ENCODE assay signal across 21 cellular contexts in the genomic region with DNA sequence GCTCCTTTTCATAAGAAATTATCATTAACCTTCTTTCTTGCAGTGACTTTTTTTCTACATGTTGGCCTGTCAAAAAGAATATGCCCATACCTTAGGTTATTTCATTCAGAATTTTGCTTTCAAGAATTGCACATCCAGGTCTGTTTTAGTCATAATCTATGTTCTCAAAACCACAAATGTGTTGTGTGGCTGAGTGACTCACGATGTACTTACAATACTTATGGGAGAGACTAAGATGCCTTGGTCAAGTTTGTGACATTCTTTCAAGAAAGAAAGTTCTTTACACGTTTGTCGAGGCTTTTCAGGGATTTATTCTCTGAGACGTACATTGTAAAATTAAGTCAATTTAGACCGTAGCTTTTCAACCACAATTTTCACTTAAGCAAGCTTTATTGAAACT.
DNase-seq lines count a peak whose midpoint lies in the region; ATAC-seq, FAIRE-seq and TF ChIP-seq lines count a peak whose summit lies in the region.
"Had no signal": no experiment of that assay in that cellular context is flagged by ENCODE, and none has a peak within 500 bp of the region (broad histone marks: within the 10 kb centered on the region; RNA-seq: fewer than 3 reads in every experiment).

No MANE protein-coding gene starts in this region.

- no peak for TF ChIP-seq CTCF in cardiac fibroblast (IDR thresholded peaks at IDR 0.05; ENCODE audit: low read depth, low read length)

- no peak for TF ChIP-seq POLR2A in GM12892 (IDR thresholded peaks at IDR 0.05; ENCODE audit: low read depth, low read length)

- H3K4me3 ChIP-seq in cardiac fibroblast (replicated peaks in 1 of 2; ENCODE audit: low read depth in 2 of 2, low read length in 2 of 2): no peak overlapping the region
- H3K4me3 ChIP-seq: heart right ventricle, stomach had no signal

- FAIRE-seq in GM12892 (lab: Jason Lieb, UNC): no peak

- DNase-seq in OCI-M1 (lab: John Stamatoyannopoulos, UW) (peak; percentile 28), cardiac fibroblast (ENCODE audit: low read depth in 2 of 2) (peak; percentile 6 to 21), non-pigmented ciliary epithelial cell (ENCODE audit: low read depth) (peak; percentile 76), GM12892 (ENCODE audit: insufficient read length) (no peak), SKM-1 treated with dmso at 0.1 percent for 144 hours (lab: John Stamatoyannopoulos, UW; ENCODE audit: unreplicated experiment) (no peak), NCI-H446 treated with DMSO at 0.1 percent for 48 hours (lab: John Stamatoyannopoulos, UW) (no peak)
- DNase-seq: activated CD4-positive, alpha-beta T cell treated with anti-CD3 and anti-CD28 coated beads, Interleukin-2, amount 50 U/mL, for 1 hour; activated naive CD8-positive, alpha-beta T cell treated with anti-CD3 and anti-CD28 coated beads for 36 hours; activated T-cell treated with anti-CD3 and anti-CD28 coated beads, Interleukin-2, amount 50 U/mL, for 4 hours; C1 segment of cervical spinal cord; cerebellar nuclear complex; DMS79; heart right ventricle; left cardiac atrium; NCI-H187 treated with DMSO at 0.1 percent for 48 hours; SHP77 treated with DMSO at 0.1 percent for 48 hours; stomach; T-helper 9 cell had no signal

- ATAC-seq in GM18520 (IDR thresholded peaks at IDR 0.05; ENCODE audit: unreplicated experiment): peak; percentile 58
- ATAC-seq in HG03196 (IDR thresholded peaks at IDR 0.05; ENCODE audit: unreplicated experiment): no peak
- ATAC-seq: activated T-cell treated with anti-CD3 and anti-CD28 coated beads, Interleukin-2, amount 50 U/mL, for 4 hours; HCT116; heart right ventricle; left cardiac atrium had no signal

Comparison
In these comparisons a context has a peak if more than half of its experiments do, and no peak if none do; other contexts are left out.
1. DNase-seq: peak in OCI-M1 (single experiment), cardiac fibroblast (2 of 2) and non-pigmented ciliary epithelial cell (single experiment); none in GM12892 (single experiment), SKM-1 treated with dmso at 0.1 percent for 144 hours (single experiment) and NCI-H446 treated with DMSO at 0.1 percent for 48 hours (single experiment).